ENCODE assay signal across 8 cellular contexts in the genomic region with DNA sequence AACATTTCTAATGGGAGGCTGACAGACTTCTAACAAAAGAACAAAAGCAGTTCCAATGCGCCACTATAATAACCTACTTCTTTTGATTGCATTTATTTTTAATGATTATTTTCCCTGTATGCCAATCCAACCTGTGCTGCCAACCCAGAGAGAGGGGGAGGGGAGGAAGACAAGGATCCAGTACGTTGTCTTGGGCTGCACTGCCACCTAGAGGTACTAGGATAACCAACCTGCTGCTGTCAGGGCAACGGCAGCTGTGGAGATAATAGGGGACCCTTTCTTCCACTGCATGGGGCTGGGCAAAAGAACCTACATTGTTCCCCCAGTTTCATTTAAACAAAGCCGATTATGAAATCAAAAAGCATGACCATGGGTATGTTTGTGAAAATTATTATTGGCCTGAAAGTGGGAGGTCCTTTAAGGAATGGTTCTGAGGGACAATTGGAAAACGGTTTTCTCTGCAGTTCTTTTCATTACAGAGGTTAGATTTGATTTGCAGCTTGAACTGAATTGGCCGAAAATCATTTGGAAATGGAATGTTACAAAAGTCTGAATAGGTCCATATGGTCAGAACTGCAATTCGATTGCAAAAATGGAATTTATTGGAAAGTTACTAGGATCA.
DNase-seq lines count a peak whose midpoint lies in the region; ATAC-seq and TF ChIP-seq lines count a peak whose summit lies in the region.

No MANE protein-coding gene starts in this region.

- ATAC-seq in GM18520 (IDR thresholded peaks at IDR 0.05; ENCODE audit: unreplicated experiment) (peak; percentile 64), HG02943 (IDR thresholded peaks at IDR 0.05; ENCODE audit: low read depth, unreplicated experiment) (peak; percentile 78), left lobe of liver (peak; percentile 100)

- H3K4me2 ChIP-seq in SU-DHL-6 (ENCODE audit: low read depth, low read length, poor library complexity, severe bottlenecking), result no peak overlapping the region

- H3K79me2 ChIP-seq in SU-DHL-6 (ENCODE audit: insufficient read depth, low read length), result no peaks in the 10 kb centered on the region

- H2AFZ ChIP-seq in SU-DHL-6 (ENCODE audit: low read depth, low read length, severe bottlenecking), result no peak overlapping the region

- H4K20me1 ChIP-seq in SU-DHL-6 (ENCODE audit: low read depth, low read length), result no peaks in the 10 kb centered on the region

- H3K36me3 ChIP-seq in SU-DHL-6 (ENCODE audit: low read length), result no peaks in the 10 kb centered on the region

- H3K4me3 ChIP-seq in AG10803 (ENCODE audit: low read length) (no peak overlapping the region), SU-DHL-6 (ENCODE audit: insufficient read depth, low read length, poor library complexity, severe bottlenecking) (no peak overlapping the region)

- H3K27me3 ChIP-seq in SU-DHL-6 (ENCODE audit: low read length), result no peaks in the 10 kb centered on the region

- H3K9me3 ChIP-seq in SU-DHL-6 (ENCODE audit: insufficient read depth, low read length), result no peaks in the 10 kb centered on the region

- H3F3A ChIP-seq in SU-DHL-6 (ENCODE audit: insufficient read depth), result no peaks in the 10 kb centered on the region

- H3K9ac ChIP-seq in SU-DHL-6 (ENCODE audit: low read length), result no peak overlapping the region

- TF ChIP-seq CTCF in AG10803 (conservative IDR thresholded peaks at IDR 0.05; ENCODE audit: low read length) (peak; percentile 89), SU-DHL-6 (IDR thresholded peaks at IDR 0.05; ENCODE audit: insufficient read depth, low read length, poor library complexity, severe bottlenecking) (peak; percentile 52)

- H3K9me2 ChIP-seq in SU-DHL-6 (replicated peaks; ENCODE audit: insufficient read depth, low read length), result no peaks in the 10 kb centered on the region

- no peak overlapping the region for H3K27ac ChIP-seq in SU-DHL-6 (ENCODE audit: low read depth, low read length)

- DNase-seq in AG10803 (ENCODE audit: low read depth) (peak; percentile 63), NCI-H1436 treated with DMSO at 0.1 percent for 48 hours (lab: John Stamatoyannopoulos, UW) (peak; percentile 3), cerebellar cortex (ENCODE audit: low spot score) (peak; percentile 87), left lobe of liver (ENCODE audit: low spot score) (peak; percentile 74)
- peak; percentile 5 to 54 (median 15) for DNase-seq in stimulated activated CD4-positive, alpha-beta T cell treated with anti-CD3 and anti-CD28 coated beads, TNF-alpha, amount 100 ng/mL, for 24 hours (ENCODE audit: low read depth in 3 of 3)

Comparison
In these comparisons a context has a peak if more than half of its experiments do, and no peak if none do; other contexts are left out.
1. DNase-seq: peak in every context shown above with its lines; median percentile 87 in cerebellar cortex; 74 in left lobe of liver; 63 in AG10803; 15 in stimulated activated CD4-positive, alpha-beta T cell treated with anti-CD3 and anti-CD28 coated beads, TNF-alpha, amount 100 ng/mL, for 24 hours; 3 in NCI-H1436 treated with DMSO at 0.1 percent for 48 hours.